In genomic region chr1:230978491-230979388, GRCh38 we compare ENCODE assay signal across 8 cellular contexts. TPM values are rescaled to one million over a fixed set of nuclear protein-coding genes. Genes with fewer than 3 reads are reported as not detected.
DNase-seq lines count a peak whose midpoint lies in the region; ATAC-seq and TF ChIP-seq lines count a peak whose summit lies in the region.

TSS of gene ARV1 (plus strand) at chr1:230979094. CDS start at chr1:230979106, 12 bp downstream.
TSS of gene TTC13 (minus strand) at chr1:230978861. CDS start at chr1:230978830, 31 bp downstream.

- peak within 1 kb of the TSS; percentile 96 for H3K4me3 ChIP-seq in Caco-2 (ENCODE audit: low read depth, low read length)

- DNase-seq in Caco-2, result peak; percentile 99
- peak; percentile 99 for DNase-seq in HT1080 (ENCODE audit: low read depth)
- DNase-seq in NOMO-1 (lab: John Stamatoyannopoulos, UW; ENCODE audit: unreplicated experiment in 2 of 2), result peak; percentile 97 to 99
- peak; percentile 91 for DNase-seq in effector CD8-positive, alpha-beta T cell (lab: John Stamatoyannopoulos, UW)
- DNase-seq in lung microvascular endothelial cell (ENCODE audit: low read depth in 2 of 2), result peak; percentile 98 to 99
- peak; percentile 94 to 97 (median 95) for DNase-seq in stimulated activated CD4-positive, alpha-beta T cell treated with anti-CD3 and anti-CD28 coated beads, TNF-alpha, amount 100 ng/mL, for 48 hours (ENCODE audit: low read depth in 3 of 3)

- POLR2A ChIA-PET in Caco-2 (lab: Charles Lee), result interaction anchor here (0.6 to 1.6 kb wide), 3 partner anchors 30 to 110 kb away, joined by 3 to 7 read pairs (median 5); partner anchors contain the start of gene C1orf198
- POLR2A ChIA-PET in activated CD8-positive, alpha-beta memory T cell treated with anti-CD3 and anti-CD28 coated beads for 36 hours (lab: Charles Lee), result interaction anchor here (0.6 to 1.1 kb wide), 4 partner anchors 11 to 907 kb away, joined by 3 to 9 read pairs (median 4); partner anchors contain the start of genes FAM89A and GNPAT

- H3K4me1 Mint-ChIP-seq in Caco-2 (ENCODE audit: low read depth, unreplicated experiment), result peaks cover 15% of the 10 kb centered on the region

- no peaks in the 10 kb centered on the region for H3K9me3 Mint-ChIP-seq in Caco-2 (ENCODE audit: unreplicated experiment)

- peak; percentile 59 to 84 for TF ChIP-seq CTCF in Caco-2 (IDR thresholded peaks at IDR 0.05; ENCODE audit: insufficient read depth in 1 of 2, low read depth in 1 of 2, low read length in 1 of 2, severe bottlenecking in 1 of 2, unreplicated experiment in 1 of 2)

- BruUV-seq in Caco-2 (replicated peaks; lab: Mats Ljungman, UMichigan), result no TSS peak

- H3K36me3 ChIP-seq in Caco-2 (ENCODE audit: control insufficient read depth, insufficient read depth, low read length), result 0 out of 2 replicates have a peak, but pooled peaks cover 1% of the 10 kb centered on the region

- H3K36me3 Mint-ChIP-seq in Caco-2 (ENCODE audit: insufficient read depth, unreplicated experiment), result peaks cover 22% of the 10 kb centered on the region

- H3K4me3 Mint-ChIP-seq in Caco-2 (ENCODE audit: unreplicated experiment), result no peak within 1 kb of the TSS

- H3K27me3 ChIP-seq in Caco-2 (replicated peaks; ENCODE audit: control insufficient read depth, insufficient read depth, low read length), result no peaks in the 10 kb centered on the region

- H3K9me3 ChIP-seq in Caco-2, result no peaks in the 10 kb centered on the region

- intact Hi-C loops in Caco-2 (cut with micrococcal nuclease; ENCODE audit: unreplicated experiment), result loop anchor here (1.0 to 2.0 kb wide), 7 partner anchors 39 to 346 kb away; no protein-coding TSS in a partner anchor

- ATAC-seq in GM21360 (IDR thresholded peaks at IDR 0.05; ENCODE audit: unreplicated experiment), result peak; percentile 90

- CTCF ChIA-PET in Caco-2 (lab: Charles Lee), result interaction anchor here (0.6 to 2.6 kb wide), 17 partner anchors 10 to 240 kb away, joined by 3 to 14 read pairs (median 3); no protein-coding TSS in a partner anchor
- CTCF ChIA-PET in activated CD8-positive, alpha-beta memory T cell treated with anti-CD3 and anti-CD28 coated beads for 36 hours (lab: Charles Lee), result interaction anchor here (1.1 kb wide), 1 partner anchor 341 kb away, joined by 3 read pairs; no protein-coding TSS in a partner anchor

- H3K27ac Mint-ChIP-seq in Caco-2 (ENCODE audit: unreplicated experiment), result peak within 1 kb of the TSS; percentile 65

- peaks cover 18% of the 10 kb centered on the region for H3K4me1 ChIP-seq in Caco-2

- H3K27me3 Mint-ChIP-seq in Caco-2 (ENCODE audit: insufficient read depth, unreplicated experiment), result no peaks in the 10 kb centered on the region

RNA-seq across cellular contexts. Expression of gene ARV1, which starts in this region (rescaled TPM):
- total RNA-seq in Caco-2 (2022), result 8.6 and 9.8 TPM in 2 replicates
- total RNA-seq in HT1080 (2014; rRNA removed; shearing (Covaris generic)), result 31.5 and 34.7 TPM in 2 replicates
- 33.7 and 35.8 TPM in 2 replicates for polyA plus RNA-seq in HT1080 (2015; cell fraction: cytosol; rRNA removed)
- polyA plus RNA-seq in HT1080 (2015; cell fraction: nucleus; rRNA removed), result 34.3 and 36.7 TPM in 2 replicates
- total RNA-seq in activated CD8-positive, alpha-beta memory T cell treated with anti-CD3 and anti-CD28 coated beads for 36 hours, result 10 to 100 TPM; 21.0 to 21.4 TPM
- total RNA-seq in lung microvascular endothelial cell, result 8.5 and 9.5 TPM in 2 replicates

RNA-seq across cellular contexts. Expression of gene TTC13, which starts in this region (rescaled TPM):
- 55.8 and 57.6 TPM in 2 replicates for total RNA-seq in Caco-2 (2022)
- total RNA-seq in HT1080 (2014; rRNA removed; shearing (Covaris generic)), result 9.6 and 11.9 TPM in 2 replicates
- 6.6 and 9.6 TPM in 2 replicates for polyA plus RNA-seq in HT1080 (2015; cell fraction: cytosol; rRNA removed)
- polyA plus RNA-seq in HT1080 (2015; cell fraction: nucleus; rRNA removed), result 34.4 and 41.5 TPM in 2 replicates
- 10 to 100 TPM; 19.4 to 20.7 TPM for total RNA-seq in activated CD8-positive, alpha-beta memory T cell treated with anti-CD3 and anti-CD28 coated beads for 36 hours
- total RNA-seq in lung microvascular endothelial cell, result 7.8 and 9.7 TPM in 2 replicates

Comparison
In these comparisons a context has a peak if more than half of its experiments do, and no peak if none do; other contexts are left out.
1. Peak in every context shown above with its lines: DNase-seq, ATAC-seq and H3K4me3 ChIP-seq.